ENCODE assay signal across 8 cellular contexts in the genomic region with DNA sequence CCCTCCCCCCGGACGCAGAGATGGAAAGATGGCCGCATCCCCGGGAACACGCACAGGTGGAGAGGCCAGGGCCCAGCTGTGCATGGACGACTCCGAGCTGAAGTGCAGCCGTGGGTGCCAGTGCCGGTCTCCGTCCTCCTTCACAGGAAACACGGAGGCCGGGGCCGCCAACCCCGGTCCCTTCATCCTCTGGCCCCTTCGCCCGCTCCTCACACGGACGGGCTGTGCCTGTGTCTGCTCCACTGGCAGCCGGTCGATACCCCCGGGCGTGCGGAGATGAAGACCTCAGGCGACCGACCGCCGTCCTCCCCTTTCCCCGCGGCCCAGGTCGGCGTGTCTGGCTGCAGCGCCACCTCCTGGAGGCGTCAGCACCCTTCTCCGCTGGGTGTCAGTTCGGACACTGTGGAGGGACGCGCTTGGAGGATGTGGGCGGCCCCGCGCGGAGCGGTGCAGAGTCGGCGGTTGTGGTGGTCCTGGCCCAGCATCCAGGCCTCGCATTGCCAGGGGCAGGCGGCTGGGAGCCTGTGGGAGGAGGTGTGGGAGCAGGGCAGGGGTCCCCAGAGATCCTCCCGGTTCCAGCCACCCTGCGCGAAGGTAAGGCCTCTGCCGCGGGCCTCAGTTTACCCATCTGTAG. TPM values are rescaled to one million over a fixed set of nuclear protein-coding genes. Genes with fewer than 3 reads are reported as not detected.
DNase-seq lines count a peak whose midpoint lies in the region; ATAC-seq, FAIRE-seq and TF ChIP-seq lines count a peak whose summit lies in the region.

No MANE protein-coding gene starts in this region.

- ATAC-seq in A549 (peak; percentile 87 to 96), GM18505 (IDR thresholded peaks at IDR 0.05; ENCODE audit: unreplicated experiment) (peak; percentile 91), HG03439 (IDR thresholded peaks at IDR 0.05; ENCODE audit: unreplicated experiment) (peak; percentile 69)

- TF ChIP-seq POLR2A in A549 (IDR thresholded peaks at IDR 0.05; ENCODE audit: low read length) = peak; percentile 33
- TF ChIP-seq POLR2A in GM18505 (IDR thresholded peaks at IDR 0.05; ENCODE audit: borderline replicate concordance, extremely low read depth, insufficient read depth, insufficient read length) = no peak

- H3K27ac ChIP-seq in A549 = peak overlapping the region; percentile 80 to 98
- H3K27ac ChIP-seq in OCI-LY7 (ENCODE audit: low read depth, low read length, poor library complexity, severe bottlenecking) = no peak overlapping the region
- no peak overlapping the region for H3K27ac ChIP-seq in neuronal stem cell (replicated peaks; ENCODE audit: low read length)
- H3K27ac ChIP-seq in tibial artery = no peak overlapping the region

- no peak overlapping the region for H2BK5ac ChIP-seq in neuronal stem cell (ENCODE audit: low read length)

- no peak overlapping the region for H2BK12ac ChIP-seq in neuronal stem cell (ENCODE audit: low read length)

- 7% methylated on average over 32 of the region's 51 CpGs for WGBS in A549 (ENCODE audit: missing lambda C conversion rate)
- WGBS in neuronal stem cell (ENCODE audit: extremely low coverage in 2 of 2, insufficient read length in 2 of 2, insufficient replicate concordance in 1 of 2), 2 donors = no CpG with 5 or more reads among the region's 51 CpGs

- H3K14ac ChIP-seq in neuronal stem cell (ENCODE audit: low read length) = peak overlapping the region; percentile 38

- no peaks in the 10 kb centered on the region for H3K79me2 ChIP-seq in OCI-LY7 (ENCODE audit: insufficient read depth, low read depth, low read length)

- no peaks in the 10 kb centered on the region; the same call in 2 of the 3 replicates for H3K9me3 ChIP-seq in A549
- no peaks in the 10 kb centered on the region for H3K9me3 ChIP-seq in OCI-LY7 (ENCODE audit: low read length)
- no peaks in the 10 kb centered on the region for H3K9me3 ChIP-seq in neuronal stem cell (replicated peaks in 1 of 2; ENCODE audit: control insufficient read depth in 2 of 2, insufficient read depth in 1 of 2, low read depth in 1 of 2, low read length in 2 of 2)
- no peaks in the 10 kb centered on the region for H3K9me3 ChIP-seq in tibial artery

- H2AFZ ChIP-seq in OCI-LY7 (ENCODE audit: low read length) = no peak overlapping the region
- peak overlapping the region; percentile 100 for H2AFZ ChIP-seq in neuronal stem cell (ENCODE audit: low read length)

- H2AK5ac ChIP-seq in neuronal stem cell (ENCODE audit: low read depth, low read length) = peak overlapping the region; percentile 37

- intact Hi-C loops in OCI-LY7 (cut with micrococcal nuclease; ENCODE audit: unreplicated experiment) (no loop called here), tibial artery (cut with DNase I; ENCODE audit: low total_unique reads) (no loop called here)

- H3K9me2 ChIP-seq in OCI-LY7 (ENCODE audit: insufficient read depth, low read length) = no peaks in the 10 kb centered on the region

- no peaks in the 10 kb centered on the region for H3K36me3 ChIP-seq in OCI-LY7 (ENCODE audit: insufficient read depth, low read length)
- H3K36me3 ChIP-seq in neuronal stem cell (replicated peaks in 1 of 2; ENCODE audit: control insufficient read depth in 2 of 2, insufficient read depth in 2 of 2, low read length in 2 of 2) = no peaks in the 10 kb centered on the region
- H3K36me3 ChIP-seq in tibial artery = no peaks in the 10 kb centered on the region

- H3K27me3 ChIP-seq in neuronal stem cell (ENCODE audit: control insufficient read depth in 3 of 3, insufficient read depth in 3 of 3, low read depth in 1 of 3, low read length in 3 of 3) (peaks cover 0 to 5% (median 4%) of the 10 kb centered on the region in 3 experiments), tibial artery (peaks cover 0 to 30% of the 10 kb centered on the region in 2 donors)

- peak overlapping the region; percentile 90 for H3K9ac ChIP-seq in neuronal stem cell (ENCODE audit: low read depth, low read length, poor library complexity)

- peak overlapping the region; percentile 87 for H2BK120ac ChIP-seq in neuronal stem cell (ENCODE audit: low read depth, low read length)

- DNase-seq in A549 (ENCODE audit: low read depth in 1 of 2, low spot score in 1 of 2) = peak; percentile 68 to 84
- no peak for DNase-seq in OCI-LY7 (ENCODE audit: low spot score)
- DNase-seq in activated T-cell treated with anti-CD3 and anti-CD28 coated beads, Interleukin-2, amount 50 U/mL, for 48 hours = peak; percentile 84 to 87
- peak; percentile 33 for DNase-seq in fibroblast of peridontal ligament (ENCODE audit: extremely low read depth)
- DNase-seq in neuronal stem cell (ENCODE audit: low spot score) = no peak
- no peak for DNase-seq in tibial artery

- no TSS peak for BruUV-seq in OCI-LY7 (replicated peaks; lab: Mats Ljungman, UMichigan)

- H3K4me2 ChIP-seq in A549 = peak overlapping the region; percentile 70
- H3K4me2 ChIP-seq in OCI-LY7 (ENCODE audit: low read length) = peak overlapping the region; percentile 19; the same call in 1 of the 2 replicates
- peak overlapping the region; percentile 62 for H3K4me2 ChIP-seq in neuronal stem cell (ENCODE audit: insufficient read depth, low read length, poor library complexity, severe bottlenecking)

- H3K4ac ChIP-seq in neuronal stem cell (ENCODE audit: low read length) = no peak overlapping the region

- TF ChIP-seq CTCF in A549 (IDR thresholded peaks at IDR 0.05) (peak; percentile 74), OCI-LY7 (conservative IDR thresholded peaks at IDR 0.05; ENCODE audit: low read length) (no peak; the same call in 1 of the 2 replicates), tibial artery (IDR thresholded peaks at IDR 0.05) (peak; percentile 32 to 38)

- peak overlapping the region; percentile 62 for H3K4me3 ChIP-seq in A549
- no peak overlapping the region for H3K4me3 ChIP-seq in OCI-LY7 (ENCODE audit: low read depth, low read length, poor library complexity, severe bottlenecking)
- peak overlapping the region; percentile 50 to 91 for H3K4me3 ChIP-seq in neuronal stem cell (ENCODE audit: low read length in 2 of 2)
- H3K4me3 ChIP-seq in tibial artery = peak overlapping the region in 1 of 2 donors; percentile 31

- H4K8ac ChIP-seq in neuronal stem cell (ENCODE audit: low read depth, low read length) = no peak overlapping the region

- H3K4me1 ChIP-seq in A549 = 0 out of 3 replicates have a peak, but pooled peaks cover 7% of the 10 kb centered on the region
- peaks cover 16% of the 10 kb centered on the region for H3K4me1 ChIP-seq in OCI-LY7 (ENCODE audit: insufficient read depth, low read length, poor library complexity, severe bottlenecking)
- H3K4me1 ChIP-seq in neuronal stem cell (ENCODE audit: control insufficient read depth in 2 of 2, insufficient read depth in 1 of 2, low read depth in 1 of 2, low read length in 2 of 2) = peaks cover 0 to 2% of the 10 kb centered on the region in 2 donors
- H3K4me1 ChIP-seq in tibial artery = peaks cover 0 to 9% (median 5%) of the 10 kb centered on the region in 4 donors

- H2BK15ac ChIP-seq in neuronal stem cell (ENCODE audit: low read length) = peak overlapping the region; percentile 89

- H4K91ac ChIP-seq in neuronal stem cell (ENCODE audit: low read depth, low read length, poor library complexity) = no peak overlapping the region

- POLR2A ChIA-PET in A549 (lab: Yijun Ruan, JAX) = no interaction called here
- POLR2A ChIA-PET in OCI-LY7 (lab: Charles Lee) = no interaction called here

- peak; percentile 18 to 37; a peak in 2 of 5 replicates for TF ChIP-seq RAD21 in A549 (conservative IDR thresholded peaks at IDR 0.05 in 1 of 2, IDR thresholded peaks at IDR 0.05 in 1 of 2)

- peak overlapping the region; percentile 73 for H3K23ac ChIP-seq in neuronal stem cell (ENCODE audit: low read depth, low read length, poor library complexity)

- TF ChIP-seq EP300 in A549 (IDR thresholded peaks at IDR 0.05) = no peak

- CTCF ChIA-PET in A549 (lab: Yijun Ruan, JAX) (interaction anchor here (0.6 to 4.0 kb wide), 11 partner anchors 8 to 90 kb away, joined by 3 to 56 read pairs (median 5); no protein-coding TSS in a partner anchor), OCI-LY7 (lab: Charles Lee; ENCODE audit: unreplicated experiment) (no interaction called here)

- FAIRE-seq in A549 (lab: Jason Lieb, UNC) = no peak

- H3K18ac ChIP-seq in neuronal stem cell (ENCODE audit: low read length) = peak overlapping the region; percentile 98

- no peaks in the 10 kb centered on the region for H4K20me1 ChIP-seq in OCI-LY7 (ENCODE audit: insufficient read depth, low read length)

- H3K79me1 ChIP-seq in neuronal stem cell (ENCODE audit: low read depth, low read length) = peaks cover 2% of the 10 kb centered on the region

RNA-seq across cellular contexts. Expression of a gene that starts 9.9 kb away (rescaled TPM):
- polyA plus RNA-seq in A549 (2011; rRNA removed) (39.4 and 40.2 TPM in 2 replicates), A549 (2017; fragmentation: RNase III; extraction: RNeasy Plus Mini Kit Qiagen cat#74134 plus additional on column Dnase treatment) (41.1 to 43.6 TPM (median 41.7 TPM) in 3 replicates)
- 95.1 and 97.8 TPM in 2 replicates for polyA plus RNA-seq in A549 (2012; cell fraction: cytosol; rRNA removed)
- polyA plus RNA-seq in A549 (2012; cell fraction: nucleus; rRNA removed) = 61.6 and 72.9 TPM in 2 replicates
- 22.7 and 23.3 TPM in 2 replicates for polyA minus RNA-seq in A549 (2011; rRNA and poly(A)+ RNA removed)
- total RNA-seq in OCI-LY7 (2014; rRNA removed; shearing (Covaris generic)) = 64.7 and 95.0 TPM in 2 replicates
- 60.6 and 68.8 TPM in 2 replicates for total RNA-seq in OCI-LY7 (2022)
- 40.1 TPM for polyA plus RNA-seq in neuronal stem cell (2013, experiment 1 of 2)
- polyA plus RNA-seq in neuronal stem cell (2013, experiment 2 of 2) = 35.5 TPM

RNA-seq across cellular contexts. Expression of a gene that starts 9.9 kb away (rescaled TPM):
- polyA plus RNA-seq in A549 (2011; rRNA removed) = 44.5 and 44.9 TPM in 2 replicates
- 35.7 and 43.6 TPM in 2 replicates for polyA plus RNA-seq in A549 (2012; cell fraction: cytosol; rRNA removed)
- 68.0 and 91.7 TPM in 2 replicates for polyA plus RNA-seq in A549 (2012; cell fraction: nucleus; rRNA removed)
- polyA plus RNA-seq in A549 (2017; fragmentation: RNase III; extraction: RNeasy Plus Mini Kit Qiagen cat#74134 plus additional on column Dnase treatment) = 32.5 to 35.0 TPM (median 33.6 TPM) in 3 replicates
- polyA minus RNA-seq in A549 (2011; rRNA and poly(A)+ RNA removed) = 57.5 and 75.3 TPM in 2 replicates
- 37.8 and 40.5 TPM in 2 replicates for total RNA-seq in OCI-LY7 (2014; rRNA removed; shearing (Covaris generic))
- 53.0 and 56.1 TPM in 2 replicates for total RNA-seq in OCI-LY7 (2022)
- 33.5 TPM for polyA plus RNA-seq in neuronal stem cell (2013, experiment 1 of 2)
- 35.6 TPM for polyA plus RNA-seq in neuronal stem cell (2013, experiment 2 of 2)

RNA-seq across cellular contexts. Expression of a gene that starts 18.1 kb away (rescaled TPM):
- polyA plus RNA-seq in A549 (2011; rRNA removed) (0.28 and 0.30 TPM in 2 replicates), A549 (2017; fragmentation: RNase III; extraction: RNeasy Plus Mini Kit Qiagen cat#74134 plus additional on column Dnase treatment) (0.63 to 0.89 TPM (median 0.73 TPM) in 3 replicates)
- 0.46 and 0.88 TPM in 2 replicates for polyA plus RNA-seq in A549 (2012; cell fraction: cytosol; rRNA removed)
- 1.0 and 1.3 TPM in 2 replicates for polyA plus RNA-seq in A549 (2012; cell fraction: nucleus; rRNA removed)
- polyA minus RNA-seq in A549 (2011; rRNA and poly(A)+ RNA removed) = 0.34 and 0.62 TPM in 2 replicates
- total RNA-seq in OCI-LY7 (2014; rRNA removed; shearing (Covaris generic)) = not detected in 2 replicates
- not detected in 2 replicates for total RNA-seq in OCI-LY7 (2022)
- polyA plus RNA-seq in neuronal stem cell (2013, experiment 1 of 2) = 9.4 TPM
- 11.0 TPM for polyA plus RNA-seq in neuronal stem cell (2013, experiment 2 of 2)

RNA-seq across cellular contexts. Expression of a gene that starts 28.6 kb away (rescaled TPM):
- polyA plus RNA-seq in A549 (2011; rRNA removed) = 0.13 TPM in 1 of 2 replicates, not detected in the other
- not detected in 2 replicates for polyA plus RNA-seq in A549 (2012; cell fraction: cytosol; rRNA removed)
- not detected in 2 replicates for polyA plus RNA-seq in A549 (2012; cell fraction: nucleus; rRNA removed)
- not detected in 3 replicates for polyA plus RNA-seq in A549 (2017; fragmentation: RNase III; extraction: RNeasy Plus Mini Kit Qiagen cat#74134 plus additional on column Dnase treatment)
- not detected in 2 replicates for polyA minus RNA-seq in A549 (2011; rRNA and poly(A)+ RNA removed)
- total RNA-seq in OCI-LY7 (2014; rRNA removed; shearing (Covaris generic)) = not detected in 2 replicates
- total RNA-seq in OCI-LY7 (2022) = not detected in 2 replicates
- 0.52 TPM for polyA plus RNA-seq in neuronal stem cell (2013, experiment 1 of 2)
- polyA plus RNA-seq in neuronal stem cell (2013, experiment 2 of 2) = 0.43 TPM

RNA-seq across cellular contexts. Expression of a gene that starts 39.2 kb away (rescaled TPM):
- 7.6 and 8.1 TPM in 2 replicates for polyA plus RNA-seq in A549 (2011; rRNA removed)
- 17.8 and 19.7 TPM in 2 replicates for polyA plus RNA-seq in A549 (2012; cell fraction: cytosol; rRNA removed)
- 11.7 and 11.9 TPM in 2 replicates for polyA plus RNA-seq in A549 (2012; cell fraction: nucleus; rRNA removed)
- 6.5 to 8.7 TPM (median 6.8 TPM) in 3 replicates for polyA plus RNA-seq in A549 (2017; fragmentation: RNase III; extraction: RNeasy Plus Mini Kit Qiagen cat#74134 plus additional on column Dnase treatment)
- polyA minus RNA-seq in A549 (2011; rRNA and poly(A)+ RNA removed) = 2.0 and 2.8 TPM in 2 replicates
- total RNA-seq in OCI-LY7 (2014; rRNA removed; shearing (Covaris generic)) = 46.0 and 47.5 TPM in 2 replicates
- total RNA-seq in OCI-LY7 (2022) = 23.6 and 30.4 TPM in 2 replicates
- 16.2 TPM for polyA plus RNA-seq in neuronal stem cell (2013, experiment 1 of 2)
- polyA plus RNA-seq in neuronal stem cell (2013, experiment 2 of 2) = 16.5 TPM

Comparison
In these comparisons a context has a peak if more than half of its experiments do, and no peak if none do; other contexts are left out.
1. DNase-seq: peak in A549 (2 of 2), activated T-cell treated with anti-CD3 and anti-CD28 coated beads, Interleukin-2, amount 50 U/mL, for 48 hours (2 of 2) and fibroblast of peridontal ligament (single experiment); none in OCI-LY7 (single experiment), neuronal stem cell (single experiment) and tibial artery (0 of 2).
2. H3K27ac ChIP-seq: peak in A549 (2 of 2); none in OCI-LY7 (single experiment), neuronal stem cell (single experiment) and tibial artery (0 of 2).
3. H3K4me2 ChIP-seq: peak in every context shown above with its lines; median percentile 70 in A549; 62 in neuronal stem cell; 19 in OCI-LY7.
4. Peak in every context shown above with its lines, with median percentiles within 50 percentile points of each other: ATAC-seq.